In the genomic region with DNA sequence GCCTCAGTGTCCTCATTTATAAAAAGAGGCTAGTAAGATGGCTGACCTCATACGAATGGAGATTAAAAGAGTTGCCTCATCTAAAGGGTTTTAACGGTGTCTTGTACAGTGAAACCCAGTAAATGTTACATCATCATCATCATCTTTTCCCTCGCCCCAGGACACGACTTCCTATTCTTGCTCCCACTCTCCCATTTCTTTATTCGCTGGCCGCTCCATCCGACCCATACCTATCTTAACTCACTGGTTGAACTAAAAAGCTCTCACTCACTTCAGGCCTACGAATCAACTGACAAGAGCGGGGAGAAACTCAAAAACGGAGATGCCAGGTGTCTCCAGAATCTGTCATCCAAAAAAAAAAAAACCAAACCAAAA, we compare ENCODE assay signal across 1 cellular context.
TF ChIP-seq lines count a peak whose summit lies in the region.

No MANE protein-coding gene starts in this region.

TF ChIP-seq in GM23338, 12 proteins besides CTCF, POLR2A, EP300 and RAD21 (continued from another document):
- TF ChIP-seq EZH2 (IDR thresholded peaks at IDR 0.05; ENCODE audit: low read depth, unreplicated experiment), result no peak
- TF ChIP-seq NANOG (IDR thresholded peaks at IDR 0.05; ENCODE audit: borderline replicate concordance), result no peak
